27 cellular contexts compared by ENCODE assay signal in the genomic region with DNA sequence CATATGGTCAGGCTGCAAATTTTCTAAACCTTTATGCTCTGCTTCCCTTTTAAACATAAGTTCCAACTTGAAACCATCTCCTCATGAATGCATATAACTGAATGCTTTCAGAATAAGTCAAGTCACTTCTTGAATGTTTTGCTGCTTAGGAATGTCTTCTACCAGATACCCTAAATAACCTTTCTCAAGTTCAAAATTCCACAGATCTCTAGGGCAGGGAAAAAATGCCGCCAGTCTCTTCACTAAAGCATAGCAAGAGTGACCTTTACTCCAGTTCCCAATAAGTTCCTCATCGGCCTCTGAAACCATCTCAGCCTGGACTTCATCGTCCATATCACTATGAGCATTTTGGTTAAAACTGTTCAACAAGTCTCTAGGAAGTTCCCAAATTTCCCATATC.
"Had no signal": no experiment of that assay in that cellular context is flagged by ENCODE, and none has a peak within 500 bp of the region (broad histone marks: within the 10 kb centered on the region; RNA-seq: fewer than 3 reads in every experiment).

No MANE protein-coding gene starts in this region.

- H3K4me3 ChIP-seq: ascending aorta, coronary artery, dorsolateral prefrontal cortex, esophagus squamous epithelium, gastroesophageal sphincter, heart right ventricle had no signal

- H3K4me1 ChIP-seq: ascending aorta, esophagus squamous epithelium, gastroesophageal sphincter, heart right ventricle had no signal

- H3K36me3 ChIP-seq: ascending aorta, esophagus squamous epithelium, gastroesophageal sphincter, heart right ventricle, WERI-Rb-1 had no signal

- H3K27me3 ChIP-seq: ascending aorta, dorsolateral prefrontal cortex, esophagus squamous epithelium, gastroesophageal sphincter, heart right ventricle had no signal

- H3K27ac ChIP-seq: ascending aorta, coronary artery, dorsolateral prefrontal cortex, epithelial cell of prostate, esophagus squamous epithelium, gastroesophageal sphincter, heart right ventricle, WERI-Rb-1 had no signal

- DNase-seq: activated B cell treated with CpG ODN at 0.5 μM for 24 hours; activated CD4-positive, alpha-beta memory T cell treated with anti-CD3 and anti-CD28 coated beads for 36 hours; activated CD4-positive, alpha-beta T cell treated with anti-CD3 and anti-CD28 coated beads for 36 hours; activated CD4-positive, alpha-beta T cell treated with anti-CD3 and anti-CD28 coated beads, Interleukin-2, amount 10 ng/mL, durations not matched to agents 24 days and 14 days; activated CD4-positive, CD25-positive, alpha-beta regulatory T cell treated with anti-CD3 and anti-CD28 coated beads, Interleukin-2, amount 50 U/mL, for 72 hours; activated CD8-positive, alpha-beta memory T cell treated with anti-CD3 and anti-CD28 coated beads, Interleukin-2, amount 10 ng/mL, durations not matched to agents 7 days and 5 days; activated CD8-positive, alpha-beta memory T cell treated with anti-CD3 and anti-CD28 coated beads, Interleukin-2, amount 50 U/mL, for 4 hours; activated CD8-positive, alpha-beta T cell treated with anti-CD3 and anti-CD28 coated beads, Interleukin-2, amount 10 ng/mL, durations not matched to agents 7 days and 5 days; activated gamma-delta T cell; activated naive CD4-positive, alpha-beta T cell; activated naive CD4-positive, alpha-beta T cell treated with anti-CD3 and anti-CD28 coated beads, Interleukin-2, amount 10 ng/mL, durations not matched to agents 7 days and 5 days; activated naive CD8-positive, alpha-beta T cell treated with anti-CD3 and anti-CD28 coated beads, Interleukin-2, amount 10 ng/mL, durations not matched to agents 7 days and 5 days; activated T-cell treated with anti-CD3 and anti-CD28 coated beads, Interleukin-2, amount 50 U/mL, for 1 hour; activated T-cell treated with anti-CD3 and anti-CD28 coated beads, Interleukin-2, amount 50 U/mL, for 48 hours; dorsolateral prefrontal cortex; effector memory CD8-positive, alpha-beta T cell; esophagus squamous epithelium; foreskin melanocyte; heart right ventricle; T-cell; T1000; WERI-Rb-1 had no signal

- H3K9me3 ChIP-seq: ascending aorta had no signal

- ATAC-seq: activated CD4-positive, alpha-beta T cell treated with anti-CD3 and anti-CD28 coated beads for 36 hours; activated CD8-positive, alpha-beta memory T cell treated with anti-CD3 and anti-CD28 coated beads, Interleukin-2, amount 10 ng/mL, durations not matched to agents 7 days and 5 days; activated CD8-positive, alpha-beta T cell treated with anti-CD3 and anti-CD28 coated beads, Interleukin-2, amount 10 ng/mL, durations not matched to agents 7 days and 5 days; activated naive CD4-positive, alpha-beta T cell treated with anti-CD3 and anti-CD28 coated beads, Interleukin-2, amount 50 U/mL, for 72 hours; effector memory CD8-positive, alpha-beta T cell; gastroesophageal sphincter; heart right ventricle; T-cell had no signal
